1 cellular context compared by ENCODE assay signal in genomic region chr5:169647566-169647965, GRCh38.
TF ChIP-seq lines count a peak whose summit lies in the region.

No MANE protein-coding gene starts in this region.

TF ChIP-seq in GM12878, 131 proteins besides CTCF, POLR2A, EP300 and RAD21 (continued from another document):
- TF ChIP-seq, protein P1, sequence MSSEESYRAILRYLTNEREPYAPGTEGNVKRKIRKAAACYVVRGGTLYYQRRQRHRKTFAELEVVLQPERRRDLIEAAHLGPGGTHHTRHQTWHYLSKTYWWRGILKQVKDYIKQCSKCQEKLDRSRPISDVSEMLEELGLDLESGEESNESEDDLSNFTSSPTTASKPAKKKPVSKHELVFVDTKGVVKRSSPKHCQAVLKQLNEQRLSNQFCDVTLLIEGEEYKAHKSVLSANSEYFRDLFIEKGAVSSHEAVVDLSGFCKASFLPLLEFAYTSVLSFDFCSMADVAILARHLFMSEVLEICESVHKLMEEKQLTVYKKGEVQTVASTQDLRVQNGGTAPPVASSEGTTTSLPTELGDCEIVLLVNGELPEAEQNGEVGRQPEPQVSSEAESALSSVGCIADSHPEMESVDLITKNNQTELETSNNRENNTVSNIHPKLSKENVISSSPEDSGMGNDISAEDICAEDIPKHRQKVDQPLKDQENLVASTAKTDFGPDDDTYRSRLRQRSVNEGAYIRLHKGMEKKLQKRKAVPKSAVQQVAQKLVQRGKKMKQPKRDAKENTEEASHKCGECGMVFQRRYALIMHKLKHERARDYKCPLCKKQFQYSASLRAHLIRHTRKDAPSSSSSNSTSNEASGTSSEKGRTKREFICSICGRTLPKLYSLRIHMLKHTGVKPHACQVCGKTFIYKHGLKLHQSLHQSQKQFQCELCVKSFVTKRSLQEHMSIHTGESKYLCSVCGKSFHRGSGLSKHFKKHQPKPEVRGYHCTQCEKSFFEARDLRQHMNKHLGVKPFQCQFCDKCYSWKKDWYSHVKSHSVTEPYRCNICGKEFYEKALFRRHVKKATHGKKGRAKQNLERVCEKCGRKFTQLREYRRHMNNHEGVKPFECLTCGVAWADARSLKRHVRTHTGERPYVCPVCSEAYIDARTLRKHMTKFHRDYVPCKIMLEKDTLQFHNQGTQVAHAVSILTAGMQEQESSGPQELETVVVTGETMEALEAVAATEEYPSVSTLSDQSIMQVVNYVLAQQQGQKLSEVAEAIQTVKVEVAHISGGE (CRISPR knock-in tag; IDR thresholded peaks at IDR 0.05), result no peak
- TF ChIP-seq ZBED1 (IDR thresholded peaks at IDR 0.05; ENCODE audit: borderline replicate concordance), result no peak
- no peak for TF ChIP-seq ASH2L (IDR thresholded peaks at IDR 0.05; ENCODE audit: borderline replicate concordance, low read depth)
- TF ChIP-seq YBX1 (IDR thresholded peaks at IDR 0.05), result no peak
- TF ChIP-seq, protein P2, sequence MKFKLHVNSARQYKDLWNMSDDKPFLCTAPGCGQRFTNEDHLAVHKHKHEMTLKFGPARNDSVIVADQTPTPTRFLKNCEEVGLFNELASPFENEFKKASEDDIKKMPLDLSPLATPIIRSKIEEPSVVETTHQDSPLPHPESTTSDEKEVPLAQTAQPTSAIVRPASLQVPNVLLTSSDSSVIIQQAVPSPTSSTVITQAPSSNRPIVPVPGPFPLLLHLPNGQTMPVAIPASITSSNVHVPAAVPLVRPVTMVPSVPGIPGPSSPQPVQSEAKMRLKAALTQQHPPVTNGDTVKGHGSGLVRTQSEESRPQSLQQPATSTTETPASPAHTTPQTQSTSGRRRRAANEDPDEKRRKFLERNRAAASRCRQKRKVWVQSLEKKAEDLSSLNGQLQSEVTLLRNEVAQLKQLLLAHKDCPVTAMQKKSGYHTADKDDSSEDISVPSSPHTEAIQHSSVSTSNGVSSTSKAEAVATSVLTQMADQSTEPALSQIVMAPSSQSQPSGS (IDR thresholded peaks at IDR 0.05; ENCODE audit: low read length), result no peak
- no peak for TF ChIP-seq ZNF622 (IDR thresholded peaks at IDR 0.05)
- TF ChIP-seq ZNF274 (IDR thresholded peaks at IDR 0.05; ENCODE audit: insufficient read depth, insufficient read length), result no peak
- no peak for TF ChIP-seq PAX8 (IDR thresholded peaks at IDR 0.05)
- peak; percentile 52; the same call in 1 of the 2 replicates for TF ChIP-seq RELB (IDR thresholded peaks at IDR 0.05; ENCODE audit: low read depth)
- no peak for TF ChIP-seq CUX1 (IDR thresholded peaks at IDR 0.05; ENCODE audit: insufficient replicate concordance, low read depth, low read length)
- TF ChIP-seq ETV6 (conservative IDR thresholded peaks at IDR 0.05 in 1 of 2, IDR thresholded peaks at IDR 0.05 in 1 of 2; ENCODE audit: borderline replicate concordance in 1 of 2, low read depth in 1 of 2), result peak in 1 of 2 experiments; percentile 68; a peak in 2 of 4 replicates
- TF ChIP-seq SUPT20H (IDR thresholded peaks at IDR 0.05; ENCODE audit: borderline replicate concordance, control insufficient read depth, low read depth, low read length), result no peak
- peak; percentile 2; the same call in 1 of the 2 replicates for TF ChIP-seq CBX5 (IDR thresholded peaks at IDR 0.05; ENCODE audit: low read depth)
- peak; percentile 48; the same call in 1 of the 2 replicates for TF ChIP-seq NBN (IDR thresholded peaks at IDR 0.05)
- TF ChIP-seq POU2F2 (IDR thresholded peaks at IDR 0.05; ENCODE audit: borderline replicate concordance, low read depth, low read length), result no peak
- 0 out of 2 replicates have a peak, but pooled peaks have one; percentile 39 for TF ChIP-seq PAX5 (IDR thresholded peaks at IDR 0.05; ENCODE audit: borderline replicate concordance, low read depth, low read length)
- no peak for TF ChIP-seq E4F1 (IDR thresholded peaks at IDR 0.05; ENCODE audit: borderline replicate concordance, partially characterized antibody)
- TF ChIP-seq, protein P3, sequence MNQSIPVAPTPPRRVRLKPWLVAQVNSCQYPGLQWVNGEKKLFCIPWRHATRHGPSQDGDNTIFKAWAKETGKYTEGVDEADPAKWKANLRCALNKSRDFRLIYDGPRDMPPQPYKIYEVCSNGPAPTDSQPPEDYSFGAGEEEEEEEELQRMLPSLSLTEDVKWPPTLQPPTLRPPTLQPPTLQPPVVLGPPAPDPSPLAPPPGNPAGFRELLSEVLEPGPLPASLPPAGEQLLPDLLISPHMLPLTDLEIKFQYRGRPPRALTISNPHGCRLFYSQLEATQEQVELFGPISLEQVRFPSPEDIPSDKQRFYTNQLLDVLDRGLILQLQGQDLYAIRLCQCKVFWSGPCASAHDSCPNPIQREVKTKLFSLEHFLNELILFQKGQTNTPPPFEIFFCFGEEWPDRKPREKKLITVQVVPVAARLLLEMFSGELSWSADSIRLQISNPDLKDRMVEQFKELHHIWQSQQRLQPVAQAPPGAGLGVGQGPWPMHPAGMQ (IDR thresholded peaks at IDR 0.05; ENCODE audit: borderline replicate concordance), result no peak
- no peak for TF ChIP-seq ELK1 (IDR thresholded peaks at IDR 0.05; ENCODE audit: low read depth, low read length)
- peak; percentile 20 for TF ChIP-seq SP1 (IDR thresholded peaks at IDR 0.05; ENCODE audit: low read depth, low read length)
- no peak for TF ChIP-seq GATAD2B (conservative IDR thresholded peaks at IDR 0.05; ENCODE audit: low read depth)
- peak; percentile 45; the same call in 1 of the 2 replicates for TF ChIP-seq HDGF (IDR thresholded peaks at IDR 0.05)
- no peak for TF ChIP-seq HCFC1 (IDR thresholded peaks at IDR 0.05; ENCODE audit: low read length)
- TF ChIP-seq RBBP5 (conservative IDR thresholded peaks at IDR 0.05), result no peak
- TF ChIP-seq RCOR1 (conservative IDR thresholded peaks at IDR 0.05; ENCODE audit: low read depth, low read length), result no peak
- TF ChIP-seq SKIL (IDR thresholded peaks at IDR 0.05; ENCODE audit: low read depth, poor library complexity, severe bottlenecking), result no peak
- peak; percentile 40; the same call in 1 of the 2 replicates for TF ChIP-seq CREM (IDR thresholded peaks at IDR 0.05; ENCODE audit: low read depth)
- no peak for TF ChIP-seq E2F4 (IDR thresholded peaks at IDR 0.05; ENCODE audit: low read depth, low read length)
- TF ChIP-seq TBL1XR1 (IDR thresholded peaks at IDR 0.05; ENCODE audit: low read depth, low read length), result 0 out of 2 replicates have a peak, but pooled peaks have one; percentile 15
- TF ChIP-seq CHD2 (IDR thresholded peaks at IDR 0.05; ENCODE audit: borderline replicate concordance, low read depth, low read length), result no peak
- TF ChIP-seq WRNIP1 (IDR thresholded peaks at IDR 0.05; ENCODE audit: borderline replicate concordance, low read depth, low read length), result no peak
- TF ChIP-seq ESRRA (IDR thresholded peaks at IDR 0.05; ENCODE audit: low read length), result no peak
- peak; percentile 39 for TF ChIP-seq RUNX3 (IDR thresholded peaks at IDR 0.05; ENCODE audit: low read length)
